In genomic region chr4:148216866-148217814, GRCh38 we compare ENCODE assay signal across 8 cellular contexts.
DNase-seq lines count a peak whose midpoint lies in the region; ATAC-seq, FAIRE-seq and TF ChIP-seq lines count a peak whose summit lies in the region.

No MANE protein-coding gene starts in this region.

- H3K4me1 Mint-ChIP-seq in endothelial cell (ENCODE audit: unreplicated experiment) (no peaks in the 10 kb centered on the region), Calu3 (ENCODE audit: low read depth, unreplicated experiment) (peaks cover 22% of the 10 kb centered on the region)

- TF ChIP-seq CTCF in choroid plexus epithelial cell (conservative IDR thresholded peaks at IDR 0.05; ENCODE audit: low read depth, low read length) (no peak), endothelial cell (IDR thresholded peaks at IDR 0.05; ENCODE audit: unreplicated experiment) (no peak), Calu3 (IDR thresholded peaks at IDR 0.05; ENCODE audit: unreplicated experiment) (no peak)

- H3K27me3 Mint-ChIP-seq in endothelial cell (ENCODE audit: unreplicated experiment) = no peaks in the 10 kb centered on the region
- H3K27me3 Mint-ChIP-seq in Calu3 (ENCODE audit: unreplicated experiment) = no peaks in the 10 kb centered on the region

- no peaks in the 10 kb centered on the region for H3K36me3 Mint-ChIP-seq in endothelial cell (ENCODE audit: low read depth, unreplicated experiment)
- no peaks in the 10 kb centered on the region for H3K36me3 Mint-ChIP-seq in Calu3 (ENCODE audit: insufficient read depth, unreplicated experiment)

- WGBS in small intestine, 3 donors = 41 to 49% (median 41%) methylated on average over 5 of the region's 5 CpGs

- BruUV-seq in Calu3 (replicated peaks; lab: Mats Ljungman, UMichigan) = no TSS peak

- peak; percentile 93 for ATAC-seq in GM21360 (IDR thresholded peaks at IDR 0.05; ENCODE audit: unreplicated experiment)
- peak; percentile 94 for ATAC-seq in HG03571 (IDR thresholded peaks at IDR 0.05; ENCODE audit: unreplicated experiment)

- H3K36me3 ChIP-seq in small intestine (ENCODE audit: control insufficient read depth in 2 of 2, insufficient read depth in 2 of 2, low read length in 2 of 2) = no peaks in the 10 kb centered on the region

- no peaks in the 10 kb centered on the region for H3K27me3 ChIP-seq in small intestine (ENCODE audit: control insufficient read depth in 2 of 2, insufficient read depth in 2 of 2, low read length in 2 of 2)

- FAIRE-seq in small intestine (lab: Jason Lieb, UNC) = no peak

- CTCF ChIA-PET in Calu3 (lab: Charles Lee) = no interaction called here

- H3K9me3 ChIP-seq in small intestine (ENCODE audit: control insufficient read depth, low read depth) = no peaks in the 10 kb centered on the region

- H3K27ac Mint-ChIP-seq in endothelial cell (ENCODE audit: unreplicated experiment) (no peak overlapping the region), Calu3 (ENCODE audit: unreplicated experiment) (no peak overlapping the region)

- H3K4me3 ChIP-seq in GM08714 (ENCODE audit: low read length) (peak overlapping the region; percentile 57; the same call in 1 of the 2 replicates), choroid plexus epithelial cell (ENCODE audit: low read depth, low read length) (no peak overlapping the region), small intestine (ENCODE audit: low read depth in 1 of 2, low read length in 2 of 2) (peak overlapping the region in 1 of 2 donors; percentile 37)

- intact Hi-C loops in Calu3 (cut with micrococcal nuclease; ENCODE audit: unreplicated experiment) = loop anchor here (10.0 kb wide), 1 partner anchor 162 kb away; no protein-coding TSS in a partner anchor

- H3K27ac ChIP-seq in small intestine (ENCODE audit: low read depth in 1 of 2, low read length in 1 of 2) = peak overlapping the region; percentile 33 to 56

- DNase-seq in choroid plexus epithelial cell (ENCODE audit: low read depth) (peak; percentile 27), small intestine (peak; percentile 68), NCI-H2081 (lab: John Stamatoyannopoulos, UW) (no peak), endothelial cell (ENCODE audit: low spot score) (no peak), Calu3 (no peak)

- peaks cover 3 to 10% of the 10 kb centered on the region in 2 donors for H3K4me1 ChIP-seq in small intestine (ENCODE audit: control insufficient read depth in 2 of 2, insufficient read depth in 1 of 2, low read depth in 1 of 2, low read length in 1 of 2)

- H3K9me3 Mint-ChIP-seq in endothelial cell (ENCODE audit: unreplicated experiment) (no peaks in the 10 kb centered on the region), Calu3 (ENCODE audit: low read depth, unreplicated experiment) (no peaks in the 10 kb centered on the region)

- H3K4me3 Mint-ChIP-seq in endothelial cell (ENCODE audit: unreplicated experiment) (no peak overlapping the region), Calu3 (ENCODE audit: low read depth, unreplicated experiment) (no peak overlapping the region)

Comparison
In these comparisons a context has a peak if more than half of its experiments do, and no peak if none do; other contexts are left out.
1. DNase-seq: peak in choroid plexus epithelial cell (single experiment) and small intestine (single experiment); none in NCI-H2081 (0 of 2), endothelial cell (single experiment) and Calu3 (single experiment).